8 cellular contexts compared by ENCODE assay signal in the genomic region with DNA sequence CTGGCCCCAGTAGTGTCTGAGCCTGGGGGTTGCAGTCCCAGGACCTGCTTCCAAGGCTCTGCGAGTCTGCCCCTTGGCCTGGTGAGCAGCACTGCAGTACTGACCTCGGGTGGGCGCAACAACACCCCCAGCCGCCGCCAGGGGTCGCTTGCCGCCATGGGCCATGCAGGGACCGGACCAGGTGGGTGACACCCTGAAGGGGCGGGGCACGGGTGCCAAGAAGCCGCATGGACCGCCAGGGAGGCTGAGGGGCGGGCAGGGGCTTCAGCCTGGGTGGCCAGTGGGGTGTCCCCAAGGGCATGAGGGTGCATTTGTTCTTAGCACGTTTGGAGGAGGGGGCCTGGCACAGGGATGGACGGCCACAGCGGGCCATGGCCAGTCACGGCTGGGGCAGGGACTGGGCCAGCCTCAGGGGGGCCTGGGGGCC. TPM values are rescaled to one million over a fixed set of nuclear protein-coding genes. Genes with fewer than 3 reads are reported as not detected.
DNase-seq lines count a peak whose midpoint lies in the region; ATAC-seq and TF ChIP-seq lines count a peak whose summit lies in the region.

No MANE protein-coding gene starts in this region.

- H3K27ac Mint-ChIP-seq in Calu3 (ENCODE audit: unreplicated experiment) (no peak overlapping the region), natural killer cell (no peak overlapping the region)

- ATAC-seq in HG02678 (IDR thresholded peaks at IDR 0.05; ENCODE audit: unreplicated experiment) (peak; percentile 61), natural killer cell (peak; percentile 54 to 83 (median 83)), HG03457 (IDR thresholded peaks at IDR 0.05; ENCODE audit: unreplicated experiment) (no peak)

- BruUV-seq in Calu3 (replicated peaks; lab: Mats Ljungman, UMichigan): no TSS peak

- H3K27me3 Mint-ChIP-seq in Calu3 (ENCODE audit: unreplicated experiment) (no peaks in the 10 kb centered on the region), natural killer cell (ENCODE audit: low read depth in 2 of 2) (no peaks in the 10 kb centered on the region)

- H3K36me3 Mint-ChIP-seq in Calu3 (ENCODE audit: insufficient read depth, unreplicated experiment) (peaks cover 22% of the 10 kb centered on the region), natural killer cell (no peaks in the 10 kb centered on the region)

- H3K9me3 Mint-ChIP-seq in Calu3 (ENCODE audit: low read depth, unreplicated experiment) (no peaks in the 10 kb centered on the region), natural killer cell (no peaks in the 10 kb centered on the region)

- peak; percentile 91 for DNase-seq in Calu3
- peak; percentile 92 for DNase-seq in NCI-H82 (lab: John Stamatoyannopoulos, UW)
- peak; percentile 57 to 58 for DNase-seq in activated CD8-positive, alpha-beta memory T cell treated with anti-CD3 and anti-CD28 coated beads for 4 hours (ENCODE audit: low read depth in 2 of 2)
- peak; percentile 74 for DNase-seq in epidermal melanocyte (ENCODE audit: insufficient read length, low spot score)
- peak; percentile 66 for DNase-seq in natural killer cell
- DNase-seq in stimulated activated naive CD4-positive, alpha-beta T cell treated with Interleukin-2 at 50 U/mL for 16 hours (lab: John Stamatoyannopoulos, UW): peak; percentile 73

- CTCF ChIA-PET in Calu3 (lab: Charles Lee): no interaction called here

- H3K4me1 Mint-ChIP-seq in Calu3 (ENCODE audit: low read depth, unreplicated experiment) (no peaks in the 10 kb centered on the region), natural killer cell (no peaks in the 10 kb centered on the region)

- H3K4me3 Mint-ChIP-seq in Calu3 (ENCODE audit: low read depth, unreplicated experiment) (no peak overlapping the region), natural killer cell (no peak overlapping the region)

- intact Hi-C loops in Calu3 (cut with micrococcal nuclease; ENCODE audit: unreplicated experiment): no loop called here
- intact Hi-C loops in natural killer cell (cut with micrococcal nuclease): loop anchor here (10.0 kb wide), 1 partner anchor 69 kb away; no protein-coding TSS in a partner anchor

- TF ChIP-seq CTCF in Calu3 (IDR thresholded peaks at IDR 0.05; ENCODE audit: unreplicated experiment) (peak; percentile 61), natural killer cell (IDR thresholded peaks at IDR 0.05) (peak; percentile 66)

RNA-seq across cellular contexts. Expression of a gene that starts 25.0 kb away (rescaled TPM):
- 89.6 and 95.9 TPM in 2 replicates for total RNA-seq in Calu3 (2022)
- total RNA-seq in natural killer cell: 10 to 100 TPM; 23.4 to 43.7 (median 32.5) TPM

RNA-seq across cellular contexts. Expression of a gene that starts 25.2 kb away (rescaled TPM):
- total RNA-seq in Calu3 (2022): 29.8 and 31.0 TPM in 2 replicates
- 10 to 100 TPM; 18.2 to 26.9 (median 20.8) TPM for total RNA-seq in natural killer cell

RNA-seq across cellular contexts. Expression of a gene that starts 34.2 kb away (rescaled TPM):
- 46.1 and 49.3 TPM in 2 replicates for total RNA-seq in Calu3 (2022)
- 10 to 100 TPM; 29.5 to 38.8 (median 38.6) TPM for total RNA-seq in natural killer cell

RNA-seq across cellular contexts. Expression of a gene that starts 46.8 kb away (rescaled TPM):
- 34.3 and 47.5 TPM in 2 replicates for total RNA-seq in Calu3 (2022)
- total RNA-seq in natural killer cell: not detected
